Comparison of ENCODE assay signal across 9 cellular contexts in the genomic region with DNA sequence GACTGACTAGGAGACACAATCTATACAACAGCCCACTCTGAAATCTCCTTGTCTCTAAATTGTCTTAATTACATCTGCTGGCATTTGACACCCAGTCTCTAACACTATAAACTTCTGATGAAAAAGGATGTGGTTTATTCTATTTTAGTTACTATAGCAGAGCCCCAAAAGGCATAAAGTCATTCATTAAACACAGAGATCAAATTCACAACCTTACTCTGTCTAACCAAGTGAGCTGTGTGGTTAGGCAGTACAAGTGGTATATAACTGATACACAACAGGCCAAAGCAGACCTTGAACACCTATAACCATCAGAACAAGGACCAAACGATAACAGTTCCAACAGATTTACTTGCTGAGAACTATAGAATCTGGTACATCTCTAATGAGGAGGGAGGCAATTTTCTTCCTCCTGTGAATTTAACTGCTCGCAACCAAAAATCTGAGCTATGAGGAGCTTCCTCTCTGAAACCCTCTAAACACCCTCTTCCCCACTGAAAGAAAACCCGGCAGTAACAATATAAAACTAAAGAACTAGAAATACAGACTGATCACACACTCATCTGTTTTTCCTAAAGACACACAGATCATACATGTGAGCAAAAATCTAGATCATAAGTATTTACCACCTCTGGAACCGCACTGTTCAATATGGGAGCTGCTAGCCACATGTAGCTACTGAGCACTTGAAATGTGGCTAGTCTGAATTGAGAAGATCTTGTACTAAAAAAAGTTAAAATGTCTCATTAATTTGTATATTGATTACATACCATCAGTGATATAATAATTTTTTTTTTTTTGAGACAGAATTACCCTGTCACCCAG. TPM values are rescaled to one million over a fixed set of nuclear protein-coding genes. Genes with fewer than 3 reads are reported as not detected.
A peak's percentile ranks its signal among the peaks of the same experiment; 100 is the strongest.
DNase-seq lines count a peak whose midpoint lies in the region; FAIRE-seq and TF ChIP-seq lines count a peak whose summit lies in the region.
"Had no signal": no experiment of that assay in that cellular context is flagged by ENCODE, and none has a peak within 500 bp of the region (broad histone marks: within the 10 kb centered on the region; RNA-seq: fewer than 3 reads in every experiment).

No MANE protein-coding gene starts in this region.

- H3K27ac ChIP-seq in HEK293 (ENCODE audit: extremely low read depth, low read depth, low read length) (no peak overlapping the region), MM.1S (ENCODE audit: low read length) (peak overlapping the region; percentile 44; the same call in 1 of the 2 replicates)
- H3K27ac ChIP-seq: breast epithelium had no signal

- peak; percentile 19 for DNase-seq in NOMO-1 treated with DMSO at 0.1 percent for 48 hours (lab: John Stamatoyannopoulos, UW; ENCODE audit: unreplicated experiment)
- DNase-seq in NOMO-1 treated with dmso at 0.1 percent for 144 hours (lab: John Stamatoyannopoulos, UW; ENCODE audit: unreplicated experiment) = no peak
- DNase-seq in MM.1S = peak; percentile 18
- no peak for DNase-seq in nephron progenitor cell
- DNase-seq in D721Med (ENCODE audit: insufficient read length, low spot score) = no peak
- DNase-seq in GM12892 (ENCODE audit: insufficient read length) = no peak
- no peak for DNase-seq in COLO668 (lab: John Stamatoyannopoulos, UW; ENCODE audit: unreplicated experiment)

- H3F3A ChIP-seq in MM.1S (ENCODE audit: insufficient read depth, low read length) = no peaks in the 10 kb centered on the region

- H3K27me3 ChIP-seq in MM.1S (replicated peaks; ENCODE audit: insufficient read depth, low read length) = no peaks in the 10 kb centered on the region
- H3K27me3 ChIP-seq: breast epithelium had no signal

- H3K36me3 ChIP-seq in HEK293 (ENCODE audit: control insufficient read depth in 2 of 2, insufficient read depth in 1 of 2, low read length in 2 of 2) (no peaks in the 10 kb centered on the region; a peak in 1 of 3 replicates), MM.1S (replicated peaks; ENCODE audit: insufficient read depth, low read length) (no peaks in the 10 kb centered on the region)
- H3K36me3 ChIP-seq: breast epithelium had no signal

- H2AFZ ChIP-seq in MM.1S (ENCODE audit: low read length) = no peak overlapping the region

- H3K4me1 ChIP-seq in HEK293 (ENCODE audit: control insufficient read depth, insufficient read depth, low read length) (peaks cover 11% of the 10 kb centered on the region), MM.1S (ENCODE audit: low read length) (peaks cover 4% of the 10 kb centered on the region; the same call in 1 of the 2 replicates)
- H3K4me1 ChIP-seq: breast epithelium had no signal

- no peak for TF ChIP-seq POLR2A in GM12892 (IDR thresholded peaks at IDR 0.05; ENCODE audit: low read depth, low read length)

- no peaks in the 10 kb centered on the region for H3K9me3 ChIP-seq in HEK293 (ENCODE audit: control insufficient read depth, insufficient read depth, low read depth, low read length)
- H3K9me3 ChIP-seq in MM.1S (replicated peaks; ENCODE audit: insufficient read depth, low read length) = no peaks in the 10 kb centered on the region
- H3K9me3 ChIP-seq: breast epithelium had no signal

- H3K27ac Mint-ChIP-seq in nephron progenitor cell = peak overlapping the region; percentile 2

- POLR2A ChIA-PET in HEK293 (lab: Yijun Ruan, JAX) = no interaction called here

- peaks cover 42% of the 10 kb centered on the region for H3K36me3 Mint-ChIP-seq in nephron progenitor cell (ENCODE audit: low read depth)

- FAIRE-seq in D721Med (lab: Jason Lieb, UNC) = no peak
- FAIRE-seq in GM12892 (lab: Jason Lieb, UNC) = no peak

- no peaks in the 10 kb centered on the region for H3K9me3 Mint-ChIP-seq in nephron progenitor cell

- CTCF ChIA-PET in HEK293 (lab: Yijun Ruan, JAX) = interaction anchor here (0.6 kb wide), 3 partner anchors 36 to 578 kb away, joined by 3 to 4 read pairs (median 4); no protein-coding TSS in a partner anchor

- H3K79me2 ChIP-seq in MM.1S (ENCODE audit: low read length) = peaks cover 89% of the 10 kb centered on the region

- H4K20me1 ChIP-seq in MM.1S (ENCODE audit: insufficient read depth, low read length) = no peaks in the 10 kb centered on the region

- H3K4me2 ChIP-seq in MM.1S (ENCODE audit: low read depth, low read length) = peak overlapping the region; percentile 32; the same call in 1 of the 2 replicates

- no peaks in the 10 kb centered on the region for H3K27me3 Mint-ChIP-seq in nephron progenitor cell (ENCODE audit: low read depth, poor library complexity)

- no peaks in the 10 kb centered on the region for H3K9me2 ChIP-seq in MM.1S (replicated peaks; ENCODE audit: insufficient read depth, low read length)

- H3K4me1 Mint-ChIP-seq in nephron progenitor cell = peaks cover 17% of the 10 kb centered on the region

- H3K9ac ChIP-seq in MM.1S (ENCODE audit: low read length) = no peak overlapping the region

- H3K4me3 ChIP-seq in HEK293 (ENCODE audit: low read depth, low read length) (no peak overlapping the region), MM.1S (ENCODE audit: low read length) (no peak overlapping the region)
- H3K4me3 ChIP-seq: breast epithelium had no signal

- TF ChIP-seq CTCF in HEK293 (tag by site-specific recombination; IDR thresholded peaks at IDR 0.05) = no peak
- no peak for TF ChIP-seq CTCF in MM.1S (IDR thresholded peaks at IDR 0.05; ENCODE audit: low read length)
- no peak for TF ChIP-seq CTCF in nephron progenitor cell (IDR thresholded peaks at IDR 0.05)
- no peak for TF ChIP-seq CTCF in D721Med (IDR thresholded peaks at IDR 0.05; ENCODE audit: insufficient read depth, missing control alignments)

- no peak overlapping the region for H3K4me3 Mint-ChIP-seq in nephron progenitor cell

TF ChIP-seq in HEK293, 187 proteins besides CTCF, POLR2A, EP300 and RAD21:
- TF ChIP-seq ZBTB17 (tag by site-specific recombination; IDR thresholded peaks at IDR 0.05) (peak; percentile 45), ZNF23 (tag by site-specific recombination; IDR thresholded peaks at IDR 0.05; ENCODE audit: borderline replicate concordance) (no peak)

RNA-seq across cellular contexts. Expression of gene SPPL3, which starts 17.8 kb away (rescaled TPM):
- polyA plus RNA-seq in GM12892 (2012; ENCODE audit: missing spikeins) = 9.9 TPM

Comparison
In these comparisons a context has a peak if more than half of its experiments do, and no peak if none do; other contexts are left out.
1. DNase-seq: peak in NOMO-1 treated with DMSO at 0.1 percent for 48 hours (single experiment) and MM.1S (single experiment); none in NOMO-1 treated with dmso at 0.1 percent for 144 hours (single experiment), nephron progenitor cell (single experiment), D721Med (single experiment), GM12892 (single experiment) and COLO668 (single experiment).